27 cellular contexts compared by ENCODE assay signal in the genomic region with DNA sequence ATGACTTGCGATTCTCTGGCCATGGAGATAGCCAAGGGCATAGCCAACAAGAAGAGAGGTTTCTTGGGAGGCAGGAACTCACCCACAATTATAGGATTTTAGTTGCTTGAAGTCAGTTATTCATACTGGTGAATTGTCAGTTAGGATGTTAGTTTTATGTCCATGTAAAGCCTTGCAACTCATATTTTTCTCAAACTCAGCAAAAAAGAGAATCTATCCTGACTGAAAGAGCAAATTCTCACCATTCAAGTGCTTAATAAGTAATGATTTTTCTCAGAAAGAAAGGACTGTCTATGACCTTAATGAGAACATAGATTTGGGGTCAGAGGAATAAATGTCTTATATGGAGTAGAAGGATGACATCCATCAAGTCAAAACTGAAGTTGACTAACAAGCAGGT.
"Had no signal": no experiment of that assay in that cellular context is flagged by ENCODE, and none has a peak within 500 bp of the region (broad histone marks: within the 10 kb centered on the region; RNA-seq: fewer than 3 reads in every experiment).

No MANE protein-coding gene starts in this region.

- H3K27ac ChIP-seq: colonic mucosa, coronary artery, dorsolateral prefrontal cortex, epithelial cell of prostate, esophagus muscularis mucosa, esophagus squamous epithelium, foreskin keratinocyte, gastrocnemius medialis, gastroesophageal sphincter, heart left ventricle, heart right ventricle had no signal

- FAIRE-seq: colon, endometrium, endothelial cell of umbilical vein, frontal cortex had no signal

- H3K9me3 ChIP-seq: colonic mucosa, esophagus muscularis mucosa, esophagus squamous epithelium, gastrocnemius medialis, gastroesophageal sphincter, heart left ventricle, heart right ventricle had no signal

- H3K27me3 ChIP-seq: colonic mucosa, dorsolateral prefrontal cortex, esophagus muscularis mucosa, esophagus squamous epithelium, foreskin keratinocyte, gastrocnemius medialis, gastroesophageal sphincter, heart left ventricle, heart right ventricle had no signal

- H3K4me3 ChIP-seq: colonic mucosa, coronary artery, dorsolateral prefrontal cortex, esophagus muscularis mucosa, esophagus squamous epithelium, gastrocnemius medialis, gastroesophageal sphincter, heart left ventricle, heart right ventricle had no signal

- H3K36me3 ChIP-seq: colonic mucosa, esophagus muscularis mucosa, esophagus squamous epithelium, gastrocnemius medialis, gastroesophageal sphincter, heart left ventricle, heart right ventricle had no signal

- ATAC-seq: effector memory CD8-positive, alpha-beta T cell; esophagus mucosa; foreskin keratinocyte; gastrocnemius medialis; gastroesophageal sphincter; heart left ventricle; heart right ventricle had no signal

- DNase-seq: colonic mucosa; cortex of kidney; dermis blood vessel endothelial cell; dorsolateral prefrontal cortex; effector CD4-positive, alpha-beta T cell; effector CD8-positive, alpha-beta T cell; effector memory CD4-positive, alpha-beta T cell; effector memory CD8-positive, alpha-beta T cell; endodermal cell; erythroblast; esophagus squamous epithelium; foreskin keratinocyte; foreskin melanocyte; gastrocnemius medialis; glutamatergic neuron; head of caudate nucleus; heart left ventricle; heart right ventricle had no signal

- H3K4me1 ChIP-seq: colonic mucosa, esophagus muscularis mucosa, esophagus squamous epithelium, foreskin keratinocyte, gastrocnemius medialis, gastroesophageal sphincter, heart left ventricle, heart right ventricle had no signal
